In genomic region chr10:63862860-63863259, GRCh38 we compare ENCODE assay signal across 28 cellular contexts.
"Had no signal": no experiment of that assay in that cellular context is flagged by ENCODE, and none has a peak within 500 bp of the region (broad histone marks: within the 10 kb centered on the region; RNA-seq: fewer than 3 reads in every experiment).

No MANE protein-coding gene starts in this region.

- H3K27ac Mint-ChIP-seq: dendritic cell treated with granulocyte-macrophage colony-stimulating factor and Interleukin-4, amounts not matched to agents 40 ng/mL and 50 ng/mL, for 4 days; effector memory CD8-positive, alpha-beta T cell; endodermal cell had no signal

- H3K9me3 ChIP-seq: colonic mucosa, esophagus muscularis mucosa, esophagus squamous epithelium, gastrocnemius medialis had no signal

- H3K36me3 ChIP-seq: colonic mucosa, esophagus muscularis mucosa, esophagus squamous epithelium, gastrocnemius medialis, gastroesophageal sphincter, heart left ventricle, heart right ventricle had no signal

- H3K27me3 ChIP-seq: colonic mucosa, dorsolateral prefrontal cortex had no signal

- FAIRE-seq: colon, endometrium, endothelial cell of umbilical vein, frontal cortex had no signal

- H3K4me3 ChIP-seq: colonic mucosa, coronary artery, dorsolateral prefrontal cortex, esophagus muscularis mucosa, esophagus squamous epithelium, gastrocnemius medialis, gastroesophageal sphincter, heart left ventricle, heart right ventricle had no signal

- H3K4me1 ChIP-seq: colonic mucosa, foreskin keratinocyte had no signal

- DNase-seq: colonic mucosa; cortex of kidney; dermis blood vessel endothelial cell; dorsolateral prefrontal cortex; effector CD4-positive, alpha-beta T cell; effector CD8-positive, alpha-beta T cell; effector memory CD4-positive, alpha-beta T cell; effector memory CD8-positive, alpha-beta T cell; endodermal cell; erythroblast; esophagus squamous epithelium; foreskin fibroblast; foreskin keratinocyte; foreskin melanocyte; gastrocnemius medialis; head of caudate nucleus; heart left ventricle; heart right ventricle had no signal

- H3K4me3 Mint-ChIP-seq: dendritic cell treated with granulocyte-macrophage colony-stimulating factor and Interleukin-4, amounts not matched to agents 40 ng/mL and 50 ng/mL, for 4 days; effector memory CD8-positive, alpha-beta T cell; endodermal cell had no signal

- H3K27ac ChIP-seq: colonic mucosa, coronary artery, dorsolateral prefrontal cortex, epithelial cell of prostate, esophagus muscularis mucosa, esophagus squamous epithelium, foreskin keratinocyte, gastrocnemius medialis, gastroesophageal sphincter, heart left ventricle, heart right ventricle had no signal

- H3K9me3 Mint-ChIP-seq: effector memory CD8-positive, alpha-beta T cell had no signal

- ATAC-seq: effector memory CD8-positive, alpha-beta T cell; esophagus mucosa; foreskin keratinocyte; gastrocnemius medialis; gastroesophageal sphincter; heart left ventricle; heart right ventricle had no signal
